In the genomic region with DNA sequence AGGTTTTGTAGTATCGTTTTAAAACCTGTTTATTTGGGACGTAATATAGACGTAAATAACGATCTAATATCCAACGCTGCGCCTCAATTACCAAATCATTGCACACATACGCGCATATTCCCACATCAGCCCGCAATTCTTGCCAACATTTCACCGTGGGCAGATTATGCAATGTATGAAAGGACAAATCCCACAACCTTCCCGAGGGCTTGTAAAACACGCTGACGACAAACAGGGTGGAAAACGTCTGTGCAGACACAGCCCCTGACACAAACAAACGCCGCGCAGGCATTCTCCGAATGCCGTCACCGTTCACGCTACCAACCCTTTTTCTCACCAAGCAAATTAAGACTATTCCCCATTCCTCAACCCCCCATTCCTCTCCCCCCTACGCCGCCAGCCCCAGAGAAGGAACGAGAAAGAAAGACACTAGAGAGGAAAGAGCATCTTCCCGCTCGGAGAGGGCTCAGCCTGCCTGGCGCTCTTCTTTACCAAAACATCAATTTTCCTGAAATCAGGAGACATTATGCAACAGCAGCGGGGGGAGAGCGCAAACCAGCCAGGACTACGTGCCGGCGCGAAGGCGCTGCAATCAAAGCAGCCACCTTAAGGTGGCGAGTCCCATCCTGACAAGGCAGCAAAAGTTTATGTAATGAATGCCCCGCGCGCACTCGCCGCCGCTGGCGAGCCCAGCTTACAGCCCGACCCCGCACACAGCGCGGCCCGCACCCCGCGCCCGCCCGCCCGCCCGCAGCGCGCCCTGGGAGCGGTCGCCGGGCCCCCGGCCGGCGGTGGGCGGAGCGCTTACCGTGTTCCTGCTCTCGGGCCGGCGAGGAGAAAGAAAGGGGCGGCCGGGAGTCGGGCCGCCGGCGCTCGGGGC, we compare ENCODE assay signal across 7 cellular contexts. TPM values are rescaled to one million over a fixed set of nuclear protein-coding genes. Genes with fewer than 3 reads are reported as not detected.
DNase-seq lines count a peak whose midpoint lies in the region; ATAC-seq, FAIRE-seq and TF ChIP-seq lines count a peak whose summit lies in the region.

No MANE protein-coding gene starts in this region.

- CTCF ChIA-PET in activated CD4-positive, alpha-beta T cell treated with anti-CD3 and anti-CD28 coated beads for 36 hours (lab: Charles Lee) = interaction anchor here (0.7 to 2.9 kb wide), 8 partner anchors 10 to 507 kb away, joined by 3 to 10 read pairs (median 4); no protein-coding TSS in a partner anchor

- peak overlapping the region; percentile 95 for H3K27ac Mint-ChIP-seq in activated CD4-positive, alpha-beta T cell treated with anti-CD3 and anti-CD28 coated beads for 36 hours

- intact Hi-C loops in activated CD4-positive, alpha-beta T cell treated with anti-CD3 and anti-CD28 coated beads for 36 hours (cut with DNase I, micrococcal nuclease) = loop anchor here (1.0 to 10.0 kb wide), 7 partner anchors 64 to 2001 kb away; no protein-coding TSS in a partner anchor
- intact Hi-C loops in colonic mucosa (cut with DNase I) = loop anchor here (5.0 kb wide), 1 partner anchor 231 kb away; no protein-coding TSS in a partner anchor

- H3K27me3 ChIP-seq in colonic mucosa = no peaks in the 10 kb centered on the region

- peaks cover under 1% of the 10 kb centered on the region for H3K27me3 Mint-ChIP-seq in activated CD4-positive, alpha-beta T cell treated with anti-CD3 and anti-CD28 coated beads for 36 hours

- no peak for TF ChIP-seq CTCF in colonic mucosa (IDR thresholded peaks at IDR 0.05)

- H3K4me1 ChIP-seq in colonic mucosa = peaks cover 6% of the 10 kb centered on the region

- no peaks in the 10 kb centered on the region for H3K9me3 ChIP-seq in colonic mucosa

- DNase-seq in GM12892 (ENCODE audit: insufficient read length) (peak; percentile 29), NCI-H1092 (lab: John Stamatoyannopoulos, UW) (peak; percentile 30), colonic mucosa (peak; percentile 74), left kidney (ENCODE audit: low read depth, low spot score) (peak; percentile 86)
- peak; percentile 83 for DNase-seq in activated CD4-positive, alpha-beta T cell treated with anti-CD3 and anti-CD28 coated beads for 36 hours
- DNase-seq in stimulated activated CD4-positive, alpha-beta T cell treated with anti-CD3 and anti-CD28 coated beads, Interleukin-1b, Interleukin-23, amount 100 ng/mL, for 48 hours = peak; percentile 62

- H3K4me1 Mint-ChIP-seq in activated CD4-positive, alpha-beta T cell treated with anti-CD3 and anti-CD28 coated beads for 36 hours = peaks cover 55% of the 10 kb centered on the region

- no peak for FAIRE-seq in GM12892 (lab: Jason Lieb, UNC)

- no peak for TF ChIP-seq POLR2A in GM12892 (IDR thresholded peaks at IDR 0.05; ENCODE audit: low read depth, low read length)

- peak overlapping the region; percentile 91 for H3K27ac ChIP-seq in colonic mucosa

- ATAC-seq in HG02571 (IDR thresholded peaks at IDR 0.05; ENCODE audit: unreplicated experiment) = peak; percentile 43
- ATAC-seq in activated CD4-positive, alpha-beta T cell treated with anti-CD3 and anti-CD28 coated beads for 36 hours = peak; percentile 8

- H3K4me3 Mint-ChIP-seq in activated CD4-positive, alpha-beta T cell treated with anti-CD3 and anti-CD28 coated beads for 36 hours = peak overlapping the region; percentile 98

- peaks cover 31% of the 10 kb centered on the region for H3K36me3 Mint-ChIP-seq in activated CD4-positive, alpha-beta T cell treated with anti-CD3 and anti-CD28 coated beads for 36 hours (ENCODE audit: low read depth)

- H3K36me3 ChIP-seq in colonic mucosa = no peaks in the 10 kb centered on the region

- POLR2A ChIA-PET in activated CD4-positive, alpha-beta T cell treated with anti-CD3 and anti-CD28 coated beads for 36 hours (lab: Charles Lee) = interaction anchor here (0.6 to 3.4 kb wide), 13 partner anchors 8 to 507 kb away, joined by 3 to 24 read pairs (median 6); partner anchors contain the start of gene AUH

- peak overlapping the region; percentile 74 to 96 for H3K9ac ChIP-seq in colonic mucosa (ENCODE audit: low read depth in 2 of 2, low read length in 2 of 2)

- H3K9me3 Mint-ChIP-seq in activated CD4-positive, alpha-beta T cell treated with anti-CD3 and anti-CD28 coated beads for 36 hours (ENCODE audit: low read depth) = no peaks in the 10 kb centered on the region

- H3K4me3 ChIP-seq in colonic mucosa = peak overlapping the region; percentile 64

RNA-seq across cellular contexts. Expression of gene NFIL3, which starts 0.6 kb away (rescaled TPM):
- polyA plus RNA-seq in GM12892 (2012; ENCODE audit: missing spikeins) = 4.7 TPM
- total RNA-seq in activated CD4-positive, alpha-beta T cell treated with anti-CD3 and anti-CD28 coated beads for 36 hours = 100 to 1,000 TPM; 120 to 122 TPM
- total RNA-seq in colonic mucosa = 10 to 100 TPM; 13.7 to 32.5 TPM

Comparison
In these comparisons a context has a peak if more than half of its experiments do, and no peak if none do; other contexts are left out.
1. Peak in every context shown above with its lines: DNase-seq, ATAC-seq, H3K4me3 ChIP-seq and H3K27ac ChIP-seq.
2. DNase-seq: peak in every context shown above with its lines; median percentile 86 in left kidney; 83 in activated CD4-positive, alpha-beta T cell treated with anti-CD3 and anti-CD28 coated beads for 36 hours; 74 in colonic mucosa; 62 in stimulated activated CD4-positive, alpha-beta T cell treated with anti-CD3 and anti-CD28 coated beads, Interleukin-1b, Interleukin-23, amount 100 ng/mL, for 48 hours; 30 in NCI-H1092; 29 in GM12892.